20 cellular contexts compared by ENCODE assay signal in genomic region chr16:81029930-81030604, GRCh38. TPM values are rescaled to one million over a fixed set of nuclear protein-coding genes. Genes with fewer than 3 reads are reported as not detected.
"Had no signal": no experiment of that assay in that cellular context is flagged by ENCODE, and none has a peak within 500 bp of the region (broad histone marks: within the 10 kb centered on the region; RNA-seq: fewer than 3 reads in every experiment).

No MANE protein-coding gene starts in this region.

- H3K4me1 ChIP-seq: ascending aorta, gastrocnemius medialis, lower lobe of right lung, psoas muscle, tibial nerve had no signal

- H3K27me3 ChIP-seq: ascending aorta, gastrocnemius medialis, ovary, tibial nerve had no signal

- H3K4me3 Mint-ChIP-seq: activated CD8-positive, alpha-beta memory T cell treated with anti-CD3 and anti-CD28 coated beads, Interleukin-2, amount 10 ng/mL, durations not matched to agents 7 days and 5 days; central memory CD8-positive, alpha-beta T cell; naive thymus-derived CD8-positive, alpha-beta T cell; T-cell had no signal

- H3K27me3 Mint-ChIP-seq: activated CD8-positive, alpha-beta memory T cell treated with anti-CD3 and anti-CD28 coated beads, Interleukin-2, amount 10 ng/mL, durations not matched to agents 7 days and 5 days; central memory CD8-positive, alpha-beta T cell; naive thymus-derived CD8-positive, alpha-beta T cell; T-cell had no signal

- H3K36me3 ChIP-seq: ascending aorta, gastrocnemius medialis, lower lobe of right lung, ovary had no signal

- ATAC-seq: activated CD8-positive, alpha-beta memory T cell treated with anti-CD3 and anti-CD28 coated beads, Interleukin-2, amount 10 ng/mL, durations not matched to agents 7 days and 5 days; gastrocnemius medialis; lower lobe of right lung; naive thymus-derived CD8-positive, alpha-beta T cell; psoas muscle; right cardiac atrium; SK-N-SH treated with all-trans-retinoic acid at 6 μM for 48 hours; T-cell had no signal

- H3K4me3 ChIP-seq: ascending aorta, coronary artery, gastrocnemius medialis, lower lobe of right lung, ovary, psoas muscle, tibial nerve had no signal

- H3K9me3 ChIP-seq: ascending aorta, gastrocnemius medialis, lower lobe of right lung, ovary, psoas muscle, tibial nerve had no signal

- H3K4me1 Mint-ChIP-seq: activated CD8-positive, alpha-beta memory T cell treated with anti-CD3 and anti-CD28 coated beads, Interleukin-2, amount 10 ng/mL, durations not matched to agents 7 days and 5 days; central memory CD8-positive, alpha-beta T cell had no signal

- H3K9me3 Mint-ChIP-seq: central memory CD8-positive, alpha-beta T cell; naive thymus-derived CD8-positive, alpha-beta T cell; T-cell had no signal

- DNase-seq: activated CD4-positive, CD25-positive, alpha-beta regulatory T cell; activated CD8-positive, alpha-beta memory T cell treated with anti-CD3 and anti-CD28 coated beads, Interleukin-2, amount 10 ng/mL, durations not matched to agents 7 days and 5 days; effector CD4-positive, alpha-beta T cell; gastrocnemius medialis; head of caudate nucleus; lower lobe of right lung; naive thymus-derived CD8-positive, alpha-beta T cell; ovary; psoas muscle; right cardiac atrium; SIG-M5; stimulated activated naive CD4-positive, alpha-beta T cell treated with Interleukin-2 at 50 U/mL for 16 hours; T-cell; T1000 had no signal

- H3K27ac ChIP-seq: ascending aorta, coronary artery, gastrocnemius medialis, lower lobe of right lung, ovary, psoas muscle, tibial nerve had no signal

RNA-seq across cellular contexts. Expression of gene CENPN, which starts 23.1 kb away (rescaled TPM):
- total RNA-seq: ascending aorta had no signal

RNA-seq across cellular contexts. Expression of gene C16orf46, which starts 47.0 kb away (rescaled TPM):
- total RNA-seq: activated CD8-positive, alpha-beta memory T cell treated with anti-CD3 and anti-CD28 coated beads, Interleukin-2, amount 10 ng/mL, durations not matched to agents 7 days and 5 days; ascending aorta; lower lobe of right lung; skeletal muscle tissue had no signal
